In genomic region chr3:72924055-72924454, GRCh38 we compare ENCODE assay signal across 15 cellular contexts. TPM values are rescaled to one million over a fixed set of nuclear protein-coding genes. Genes with fewer than 3 reads are reported as not detected.
DNase-seq lines count a peak whose midpoint lies in the region; ATAC-seq and TF ChIP-seq lines count a peak whose summit lies in the region.
"Had no signal": no experiment of that assay in that cellular context is flagged by ENCODE, and none has a peak within 500 bp of the region (broad histone marks: within the 10 kb centered on the region; RNA-seq: fewer than 3 reads in every experiment).

No MANE protein-coding gene starts in this region.

- H3K27ac Mint-ChIP-seq in T-cell, result no peak overlapping the region
- H3K27ac Mint-ChIP-seq: activated CD8-positive, alpha-beta memory T cell treated with anti-CD3 and anti-CD28 coated beads, Interleukin-2, amount 10 ng/mL, durations not matched to agents 7 days and 5 days; CD8-positive, alpha-beta T cell had no signal

- DNase-seq in DMS53 (lab: John Stamatoyannopoulos, UW) (peak; percentile 8), DMS53 treated with DMSO at 0.1 percent for 48 hours (lab: John Stamatoyannopoulos, UW; ENCODE audit: unreplicated experiment) (no peak), OCI-M1 (lab: John Stamatoyannopoulos, UW) (peak; percentile 28), fibroblast of villous mesenchyme (ENCODE audit: low read depth) (no peak), T-cell (no peak), iPS-NIHi7 (ENCODE audit: extremely low spot score) (no peak), NCI-H748 treated with DMSO at 0.1 percent for 48 hours (lab: John Stamatoyannopoulos, UW) (no peak)
- DNase-seq: activated CD8-positive, alpha-beta memory T cell treated with anti-CD3 and anti-CD28 coated beads, Interleukin-2, amount 10 ng/mL, durations not matched to agents 7 days and 5 days; activated naive CD4-positive, alpha-beta T cell; CD8-positive, alpha-beta T cell; GM23248; left ventricle myocardium superior; NCI-H345; spleen had no signal

- no peak for ATAC-seq in T-cell (replicated peaks in 1 of 4)
- ATAC-seq: activated CD8-positive, alpha-beta memory T cell treated with anti-CD3 and anti-CD28 coated beads, Interleukin-2, amount 10 ng/mL, durations not matched to agents 7 days and 5 days; CD8-positive, alpha-beta T cell; left ventricle myocardium superior had no signal

- TF ChIP-seq CTCF in GM12873 (IDR thresholded peaks at IDR 0.05; ENCODE audit: insufficient read depth, low read depth, low read length, missing control alignments) (peak; percentile 52), fibroblast of villous mesenchyme (IDR thresholded peaks at IDR 0.05; ENCODE audit: insufficient read depth, low read depth, low read length) (peak; percentile 18)

- POLR2A ChIA-PET in T-cell (lab: Charles Lee), result no interaction called here

- H3K4me3 Mint-ChIP-seq in T-cell, result no peak overlapping the region
- H3K4me3 Mint-ChIP-seq: activated CD8-positive, alpha-beta memory T cell treated with anti-CD3 and anti-CD28 coated beads, Interleukin-2, amount 10 ng/mL, durations not matched to agents 7 days and 5 days; CD8-positive, alpha-beta T cell had no signal

- H3K4me1 Mint-ChIP-seq in T-cell, result no peaks in the 10 kb centered on the region
- H3K4me1 Mint-ChIP-seq: activated CD8-positive, alpha-beta memory T cell treated with anti-CD3 and anti-CD28 coated beads, Interleukin-2, amount 10 ng/mL, durations not matched to agents 7 days and 5 days had no signal

- CTCF ChIA-PET in T-cell (lab: Charles Lee), result interaction anchor here in 1 of 2 donors (0.7 kb wide), 2 partner anchors 45 to 747 kb away, joined by 3 to 9 read pairs; no protein-coding TSS in a partner anchor

- no peaks in the 10 kb centered on the region for H3K36me3 Mint-ChIP-seq in T-cell
- H3K36me3 Mint-ChIP-seq: activated CD8-positive, alpha-beta memory T cell treated with anti-CD3 and anti-CD28 coated beads, Interleukin-2, amount 10 ng/mL, durations not matched to agents 7 days and 5 days; CD8-positive, alpha-beta T cell had no signal

- H3K9me3 Mint-ChIP-seq in T-cell, result peaks cover 0 to 2% (median under 1%) of the 10 kb centered on the region in 3 donors

- no peak overlapping the region for H3K4me3 ChIP-seq in fibroblast of villous mesenchyme (ENCODE audit: low read depth, low read length)
- H3K4me3 ChIP-seq: GM23248, spleen had no signal

- peaks cover 0 to 5% of the 10 kb centered on the region in 2 donors for H3K27me3 Mint-ChIP-seq in T-cell

RNA-seq across cellular contexts. Expression of gene GXYLT2, which starts 36.2 kb away (rescaled TPM):
- 15.8 and 18.1 TPM in 2 replicates for total RNA-seq in fibroblast of villous mesenchyme
- total RNA-seq in T-cell, result under 1 TPM in 2 of 5 donors, not detected in 3; 0.09 to 0.19 TPM
- total RNA-seq: activated CD8-positive, alpha-beta memory T cell treated with anti-CD3 and anti-CD28 coated beads, Interleukin-2, amount 10 ng/mL, durations not matched to agents 7 days and 5 days; CD8-positive, alpha-beta T cell had no signal

Comparison
In these comparisons a context has a peak if more than half of its experiments do, and no peak if none do; other contexts are left out.
1. DNase-seq: peak in DMS53 (single experiment) and OCI-M1 (single experiment); none in DMS53 treated with DMSO at 0.1 percent for 48 hours (single experiment), fibroblast of villous mesenchyme (single experiment), T-cell (0 of 34), iPS-NIHi7 (single experiment) and NCI-H748 treated with DMSO at 0.1 percent for 48 hours (single experiment).
2. RNA of gene GXYLT2, which starts 36.2 kb away (total RNA-seq): 15.8 to 18.1 TPM in fibroblast of villous mesenchyme; 0.09 to 0.19 TPM in T-cell; every median in the first group is over 10 times any median in the second.